10 cellular contexts compared by ENCODE assay signal in genomic region chr11:12234216-12234615, GRCh38.
A peak's percentile ranks its signal among the peaks of the same experiment; 100 is the strongest.
DNase-seq lines count a peak whose midpoint lies in the region; ATAC-seq and TF ChIP-seq lines count a peak whose summit lies in the region.
"Had no signal": no experiment of that assay in that cellular context is flagged by ENCODE, and none has a peak within 500 bp of the region (broad histone marks: within the 10 kb centered on the region; RNA-seq: fewer than 3 reads in every experiment).

No MANE protein-coding gene starts in this region.

- peak overlapping the region; percentile 97 for H3K27ac Mint-ChIP-seq in central memory CD8-positive, alpha-beta T cell (ENCODE audit: low read depth)

- no peak for TF ChIP-seq CTCF in osteoblast (IDR thresholded peaks at IDR 0.05; ENCODE audit: extremely low read depth, low read depth, low read length)

- peaks cover 32% of the 10 kb centered on the region for H3K4me1 Mint-ChIP-seq in central memory CD8-positive, alpha-beta T cell

- H3K4me1 ChIP-seq in BLaER1: peaks cover 39% of the 10 kb centered on the region
- peaks cover 60% of the 10 kb centered on the region for H3K4me1 ChIP-seq in osteoblast (ENCODE audit: insufficient read depth, low read length)

- no peaks in the 10 kb centered on the region for H3K27me3 Mint-ChIP-seq in central memory CD8-positive, alpha-beta T cell

- peaks cover 25% of the 10 kb centered on the region for H3K36me3 Mint-ChIP-seq in central memory CD8-positive, alpha-beta T cell (ENCODE audit: insufficient read depth)

- H3K27me3 ChIP-seq in BLaER1 (no peaks in the 10 kb centered on the region), osteoblast (ENCODE audit: insufficient read depth, low read length) (no peaks in the 10 kb centered on the region)

- H3K4me3 ChIP-seq in BLaER1: no peak overlapping the region
- H3K4me3 ChIP-seq in osteoblast (ENCODE audit: insufficient read depth, low read length): no peak overlapping the region

- DNase-seq in LHCN-M2 (ENCODE audit: low read depth) (peak; percentile 43), osteoblast (ENCODE audit: insufficient read length, low spot score, missing footprints) (no peak), ACHN (no peak), DMS79 treated with DMSO at 0.1 percent for 48 hours (lab: John Stamatoyannopoulos, UW) (no peak), SK-N-DZ (ENCODE audit: low spot score) (no peak), left lobe of liver (ENCODE audit: low spot score) (no peak)
- no peak for DNase-seq in central memory CD8-positive, alpha-beta T cell (ENCODE audit: low spot score in 2 of 2)
- DNase-seq: NCI-H2171; stimulated activated CD4-positive, alpha-beta T cell treated with anti-CD3 and anti-CD28 coated beads, Interleukin-15, amount 100 ng/mL, for 24 hours had no signal

- no peak for ATAC-seq in central memory CD8-positive, alpha-beta T cell (replicated peaks; ENCODE audit: extremely low read depth, poor library complexity, severe bottlenecking)
- no peak for ATAC-seq in left lobe of liver

- 0 out of 2 replicates have a peak, but pooled peaks cover 7% of the 10 kb centered on the region for H4K20me1 ChIP-seq in BLaER1
- no peaks in the 10 kb centered on the region for H4K20me1 ChIP-seq in osteoblast (ENCODE audit: insufficient read depth, low read length)

- in situ Hi-C loops in ACHN (cut with HindIII; ENCODE audit: low pct_ligation_motif_present, low pct_unique_long_range_greater_than_20kb, low sequenced_read_pairs): no loop called here

- no peak overlapping the region for H2AFZ ChIP-seq in osteoblast (ENCODE audit: low read length)

- H3K27ac ChIP-seq in BLaER1 (no peak overlapping the region), osteoblast (ENCODE audit: low read depth, low read length) (peak overlapping the region; percentile 96)

- peak overlapping the region; percentile 58 for H3K4me3 Mint-ChIP-seq in central memory CD8-positive, alpha-beta T cell

- H3K4me2 ChIP-seq in BLaER1 (peak overlapping the region; percentile 85; the same call in 1 of the 2 replicates), osteoblast (ENCODE audit: insufficient read depth, low read length) (no peak overlapping the region)

- H3K9me3 ChIP-seq in BLaER1: no peaks in the 10 kb centered on the region
- no peaks in the 10 kb centered on the region for H3K9me3 ChIP-seq in osteoblast (ENCODE audit: low read depth, low read length)

- H3K9ac ChIP-seq in BLaER1: no peak overlapping the region

- H3K36me3 ChIP-seq in BLaER1: no peaks in the 10 kb centered on the region
- H3K36me3 ChIP-seq in osteoblast (ENCODE audit: insufficient read depth, low read length): peaks cover 83% of the 10 kb centered on the region

- H3K9me3 Mint-ChIP-seq in central memory CD8-positive, alpha-beta T cell: no peaks in the 10 kb centered on the region

- H3K79me2 ChIP-seq in osteoblast (ENCODE audit: insufficient read depth, low read length): peaks cover 25% of the 10 kb centered on the region
